In the genomic region with DNA sequence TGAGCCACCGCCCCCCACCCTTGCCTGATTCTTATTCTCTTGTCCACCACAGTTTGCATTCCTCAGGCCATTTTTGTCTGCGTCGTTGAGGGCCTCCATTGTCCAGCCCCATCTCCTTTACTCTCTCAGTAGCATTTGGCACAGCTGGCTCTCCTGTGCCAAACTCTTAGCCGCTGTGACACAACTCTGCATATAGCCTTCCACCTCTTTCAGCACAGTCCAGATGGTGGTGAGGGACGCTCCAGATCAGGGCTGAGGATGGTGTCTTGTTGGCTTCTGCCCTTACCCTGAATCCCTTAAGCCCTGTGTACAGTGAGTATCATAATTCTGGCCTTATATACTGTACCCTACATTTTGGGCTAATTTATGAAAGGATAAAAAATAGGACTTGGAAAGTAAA, we compare ENCODE assay signal across 22 cellular contexts. TPM values are rescaled to one million over a fixed set of nuclear protein-coding genes. Genes with fewer than 3 reads are reported as not detected.
DNase-seq lines count a peak whose midpoint lies in the region; ATAC-seq and TF ChIP-seq lines count a peak whose summit lies in the region.
"Had no signal": no experiment of that assay in that cellular context is flagged by ENCODE, and none has a peak within 500 bp of the region (broad histone marks: within the 10 kb centered on the region; RNA-seq: fewer than 3 reads in every experiment).

No MANE protein-coding gene starts in this region.

- DNase-seq in DMS 273 (lab: John Stamatoyannopoulos, UW; ENCODE audit: unreplicated experiment) (peak; percentile 57), DMS 273 treated with DMSO at 0.1 percent for 48 hours (lab: John Stamatoyannopoulos, UW) (no peak), NCI-H82 treated with DMSO at 0.1 percent for 48 hours (lab: John Stamatoyannopoulos, UW; ENCODE audit: unreplicated experiment) (peak; percentile 11), esophagus muscularis mucosa (ENCODE audit: extremely low spot score) (no peak), psoas muscle (no peak), gastrocnemius medialis (no peak), AG20443 (ENCODE audit: low spot score) (no peak), dorsolateral prefrontal cortex (no peak)
- DNase-seq: activated CD4-positive, alpha-beta T cell treated with anti-CD3 and anti-CD28 coated beads, Interleukin-2, amount 10 ng/mL, durations not matched to agents 24 days and 14 days; activated gamma-delta T cell; activated naive CD8-positive, alpha-beta T cell treated with anti-CD3 and anti-CD28 coated beads, Interleukin-2, amount 50 U/mL, for 24 hours; activated T-cell treated with anti-CD3 and anti-CD28 coated beads, Interleukin-2, amount 50 U/mL, for 1 hour; CD4-positive, CD25-positive, alpha-beta regulatory T cell; GOT3; KG1; MG63; NCI-H1105 treated with DMSO at 0.1 percent for 48 hours; NCI-H2029 had no signal

- 97% methylated on average over 5 of the region's 5 CpGs for WGBS in esophagus muscularis mucosa
- 75 to 84% (median 81%) methylated on average over 5 of the region's 5 CpGs for WGBS in psoas muscle, 3 donors

- TF ChIP-seq POLR2A in esophagus muscularis mucosa (IDR thresholded peaks at IDR 0.05; ENCODE audit: low read depth) (no peak), gastrocnemius medialis (IDR thresholded peaks at IDR 0.05) (no peak)

- TF ChIP-seq EP300 in esophagus muscularis mucosa (IDR thresholded peaks at IDR 0.05): no peak

- H3K36me3 ChIP-seq in esophagus muscularis mucosa: no peaks in the 10 kb centered on the region
- H3K36me3 ChIP-seq in psoas muscle (ENCODE audit: insufficient read depth in 1 of 2, low read depth in 1 of 2): no peaks in the 10 kb centered on the region
- H3K36me3 ChIP-seq in gastrocnemius medialis: no peaks in the 10 kb centered on the region
- H3K36me3 ChIP-seq: MG63, thoracic aorta had no signal

- no peak for TF ChIP-seq CTCF in esophagus muscularis mucosa (IDR thresholded peaks at IDR 0.05)
- TF ChIP-seq CTCF in psoas muscle (IDR thresholded peaks at IDR 0.05): no peak
- TF ChIP-seq CTCF in gastrocnemius medialis (IDR thresholded peaks at IDR 0.05 in 4 of 5, conservative IDR thresholded peaks at IDR 0.05 in 1 of 5): no peak
- TF ChIP-seq CTCF in dorsolateral prefrontal cortex (IDR thresholded peaks at IDR 0.05 in 54 of 56, conservative IDR thresholded peaks at IDR 0.05 in 2 of 56; ENCODE audit: low read depth in 1 of 56, partially characterized antibody in 56 of 56): no peak

- H3K9me3 ChIP-seq in esophagus muscularis mucosa (no peaks in the 10 kb centered on the region), psoas muscle (no peaks in the 10 kb centered on the region), gastrocnemius medialis (no peaks in the 10 kb centered on the region)
- H3K9me3 ChIP-seq: MG63, thoracic aorta had no signal

- in situ Hi-C loops in gastrocnemius medialis (cut with MboI; ENCODE audit: low sequenced_read_pairs in 4 of 4): no loop called here

- H3K27ac ChIP-seq in esophagus muscularis mucosa (replicated peaks in 1 of 4) (peak overlapping the region in 3 of 4 donors; percentile 22 to 54 (median 41)), psoas muscle (no peak overlapping the region), gastrocnemius medialis (peak overlapping the region in 1 of 4 donors; percentile 6), dorsolateral prefrontal cortex (no peak overlapping the region)
- H3K27ac ChIP-seq: 22Rv1, epithelial cell of prostate, skin epidermis had no signal

- H3K27me3 ChIP-seq in esophagus muscularis mucosa (no peaks in the 10 kb centered on the region), psoas muscle (ENCODE audit: insufficient read depth in 3 of 3, low read length in 2 of 3) (no peaks in the 10 kb centered on the region), gastrocnemius medialis (no peaks in the 10 kb centered on the region), dorsolateral prefrontal cortex (no peaks in the 10 kb centered on the region)
- H3K27me3 ChIP-seq: MG63 had no signal

- H3K4me3 ChIP-seq in esophagus muscularis mucosa: no peak overlapping the region
- no peak overlapping the region for H3K4me3 ChIP-seq in psoas muscle
- H3K4me3 ChIP-seq in gastrocnemius medialis: no peak overlapping the region
- H3K4me3 ChIP-seq in dorsolateral prefrontal cortex: no peak overlapping the region
- H3K4me3 ChIP-seq: MG63, skin epidermis, thoracic aorta had no signal

- peak; percentile 34 to 73 (median 59) for ATAC-seq in psoas muscle
- ATAC-seq in gastrocnemius medialis: no peak
- ATAC-seq: activated naive CD8-positive, alpha-beta T cell treated with anti-CD3 and anti-CD28 coated beads, Interleukin-2, amount 50 U/mL, for 24 hours had no signal

- H3K4me1 ChIP-seq in esophagus muscularis mucosa (peaks cover 13 to 93% (median 78%) of the 10 kb centered on the region in 4 donors), psoas muscle (peaks cover 16% of the 10 kb centered on the region), gastrocnemius medialis (peaks cover 32 to 47% of the 10 kb centered on the region in 2 donors)

- intact Hi-C loops in esophagus muscularis mucosa (cut with DNase I) (no loop called here), psoas muscle (cut with DNase I) (no loop called here), gastrocnemius medialis (cut with DNase I; ENCODE audit: low total_unique reads) (loop anchor here (5.0 kb wide), 1 partner anchor 90 kb away; no protein-coding TSS in a partner anchor), dorsolateral prefrontal cortex (cut with DNase I) (no loop called here)

RNA-seq across cellular contexts. Expression of gene BMPR1A, which starts 45.6 kb away (rescaled TPM):
- total RNA-seq in esophagus muscularis mucosa (100 to 1,000 TPM in 1 of 4 donors, 10 to 100 TPM in 3; 66.1 to 110 (median 90.5) TPM), psoas muscle (10 to 100 TPM; 12.0 to 30.0 (median 26.2) TPM), gastrocnemius medialis (10 to 100 TPM; 16.4 to 22.7 (median 18.0) TPM), dorsolateral prefrontal cortex (10 to 100 TPM; 20.8 to 55.7 (median 33.4) TPM)
- 10 to 100 TPM in 1 of 3 donors, 1 to 10 TPM in 2; 4.6 to 22.7 (median 6.0) TPM for polyA plus RNA-seq in psoas muscle

Comparison
In these comparisons a context has a peak if more than half of its experiments do, and no peak if none do; other contexts are left out.
1. DNase-seq: peak in DMS 273 (single experiment) and NCI-H82 treated with DMSO at 0.1 percent for 48 hours (single experiment); none in DMS 273 treated with DMSO at 0.1 percent for 48 hours (single experiment), esophagus muscularis mucosa (single experiment), psoas muscle (0 of 2), gastrocnemius medialis (0 of 2), AG20443 (single experiment) and dorsolateral prefrontal cortex (0 of 10).
2. H3K27ac ChIP-seq: peak in esophagus muscularis mucosa (3 of 4); none in psoas muscle (single experiment) and dorsolateral prefrontal cortex (0 of 59).
3. ATAC-seq: peak in psoas muscle (4 of 4); none in gastrocnemius medialis (0 of 2).